ENCODE assay signal across 8 cellular contexts in the genomic region with DNA sequence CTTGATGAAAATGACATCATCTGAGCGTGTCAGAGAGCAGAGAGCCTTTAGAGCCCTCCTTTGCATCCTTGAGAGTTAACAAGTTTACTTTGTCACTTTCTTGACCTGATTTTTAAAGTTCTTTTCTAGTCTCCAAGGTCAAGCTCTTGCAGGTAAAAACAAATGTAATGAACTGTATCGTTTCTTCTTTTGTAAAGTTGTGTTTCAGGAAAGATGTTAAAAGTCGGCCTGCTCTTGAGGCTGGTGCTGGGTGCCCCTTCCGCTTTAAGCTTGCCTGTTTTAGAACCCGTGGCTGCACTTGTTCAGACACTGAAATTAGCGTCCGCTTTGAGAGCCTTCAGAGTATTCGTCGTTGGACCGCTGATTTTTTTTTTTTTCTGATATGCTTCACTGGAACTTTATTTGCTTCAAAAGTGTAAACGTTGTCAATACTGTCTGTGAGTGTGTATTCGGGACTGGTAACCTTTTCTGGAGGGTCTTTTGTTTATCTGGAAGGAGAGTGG. TPM values are rescaled to one million over a fixed set of nuclear protein-coding genes. Genes with fewer than 3 reads are reported as not detected.
A peak's percentile ranks its signal among the peaks of the same experiment; 100 is the strongest.
DNase-seq lines count a peak whose midpoint lies in the region; ATAC-seq and TF ChIP-seq lines count a peak whose summit lies in the region.

No MANE protein-coding gene starts in this region.

- H4K91ac ChIP-seq in H9 (ENCODE audit: insufficient read length, low read depth, low read length) = no peak overlapping the region

- peaks cover 15% of the 10 kb centered on the region for H3K23me2 ChIP-seq in H9 (ENCODE audit: insufficient read length, low read depth, low read length, poor library complexity, severe bottlenecking)

- H3K14ac ChIP-seq in H9 (ENCODE audit: insufficient read depth, low read length) = no peak overlapping the region; the same call in 1 of the 2 replicates

- H3K4ac ChIP-seq in H9 (ENCODE audit: low read depth, low read length) = no peak overlapping the region

- no peak for TF ChIP-seq EP300 in gastroesophageal sphincter (IDR thresholded peaks at IDR 0.05)

- H3K36me3 Mint-ChIP-seq in H9 (ENCODE audit: insufficient read depth in 1 of 3, low read depth in 3 of 3) = no peaks in the 10 kb centered on the region; a peak in 1 of 7 replicates

- H3K36me3 ChIP-seq in WERI-Rb-1 (no peaks in the 10 kb centered on the region; the same call in 1 of the 2 replicates), gastroesophageal sphincter (no peaks in the 10 kb centered on the region), parathyroid adenoma (ENCODE audit: control insufficient read depth, insufficient read depth, low read length) (no peaks in the 10 kb centered on the region)

- H2BK5ac ChIP-seq in H9 (ENCODE audit: insufficient read length, low read length) = no peak overlapping the region

- H3K27me3 ChIP-seq in H9 (ENCODE audit: insufficient read depth, low read length) (no peaks in the 10 kb centered on the region), WERI-Rb-1 (ENCODE audit: insufficient read depth, low read depth, severe bottlenecking) (no peaks in the 10 kb centered on the region), gastroesophageal sphincter (no peaks in the 10 kb centered on the region), parathyroid adenoma (ENCODE audit: control insufficient read depth, insufficient read depth, low read length) (no peaks in the 10 kb centered on the region)

- H3K4me2 ChIP-seq in H9 (ENCODE audit: insufficient read depth, insufficient read length, low read length) = peak overlapping the region; percentile 58
- peak overlapping the region; percentile 99 for H3K4me2 ChIP-seq in parathyroid adenoma (ENCODE audit: low read length)

- H3K4me1 ChIP-seq in H9 (ENCODE audit: insufficient read depth, low read length) (peaks cover 4% of the 10 kb centered on the region; the same call in 1 of the 2 replicates), gastroesophageal sphincter (peaks cover 0 to 55% (median 12%) of the 10 kb centered on the region in 3 donors), parathyroid adenoma (peaks cover 7% of the 10 kb centered on the region)

- no peak overlapping the region for H2BK120ac ChIP-seq in H9 (ENCODE audit: low read depth, low read length, poor library complexity, severe bottlenecking)

- H3K23ac ChIP-seq in H9 (ENCODE audit: insufficient read length, low read depth, low read length) = no peak overlapping the region

- H4K5ac ChIP-seq in H9 (ENCODE audit: insufficient read length, low read depth, low read length) = no peak overlapping the region

- H3K27me3 Mint-ChIP-seq in H9 (ENCODE audit: low read depth) = peaks cover 4% of the 10 kb centered on the region

- no peak overlapping the region for H3T11ph ChIP-seq in H9 (ENCODE audit: low read length)

- ATAC-seq in gastroesophageal sphincter = no peak
- no peak for ATAC-seq in GM19324 (IDR thresholded peaks at IDR 0.05; ENCODE audit: low FRiP score, unreplicated experiment)
- ATAC-seq in GM21360 (IDR thresholded peaks at IDR 0.05; ENCODE audit: unreplicated experiment) = no peak

- H3K18ac ChIP-seq in H9 (ENCODE audit: insufficient read length, low read depth, low read length) = no peak overlapping the region

- H4K20me1 ChIP-seq in H9 (ENCODE audit: control insufficient read depth, insufficient read depth, insufficient read length) = no peaks in the 10 kb centered on the region

- H3K4me3 Mint-ChIP-seq in H9 = peak overlapping the region; percentile 71 to 83

- no peak overlapping the region for H2AK5ac ChIP-seq in H9 (ENCODE audit: insufficient read length, low read length)

- H3K27ac ChIP-seq in C4-2B (peak overlapping the region; percentile 93), H9 (ENCODE audit: insufficient read length, low read depth, low read length) (no peak overlapping the region), WERI-Rb-1 (peak overlapping the region; percentile 84), gastroesophageal sphincter (peak overlapping the region; percentile 77 to 98 (median 89)), parathyroid adenoma (peak overlapping the region; percentile 34)

- TF ChIP-seq CTCF in C4-2B (conservative IDR thresholded peaks at IDR 0.05) (no peak), H9 (conservative IDR thresholded peaks at IDR 0.05) (no peak), WERI-Rb-1 (IDR thresholded peaks at IDR 0.05; ENCODE audit: low read depth, low read length) (no peak), gastroesophageal sphincter (IDR thresholded peaks at IDR 0.05) (no peak), parathyroid adenoma (IDR thresholded peaks at IDR 0.05) (no peak)

- H3K4me1 Mint-ChIP-seq in H9 = peaks cover 19 to 22% of the 10 kb centered on the region in 2 experiments

- no peak overlapping the region for H2BK15ac ChIP-seq in H9 (ENCODE audit: low read depth, low read length)

- no peak overlapping the region for H2BK12ac ChIP-seq in H9 (ENCODE audit: insufficient read length, low read depth, low read length)

- no peak for TF ChIP-seq POLR2A in gastroesophageal sphincter (IDR thresholded peaks at IDR 0.05)

- DNase-seq in H9 (no peak), WERI-Rb-1 (no peak), iPS-NIHi11 (ENCODE audit: low spot score) (no peak)

- no CpG with 5 or more reads among the region's 12 CpGs for WGBS in H9 (ENCODE audit: extremely low coverage, insufficient read length, low lambda C conversion rate)
- WGBS in gastroesophageal sphincter (ENCODE audit: low coverage in 1 of 2), 2 donors = 1 to 2% methylated on average over 9 to 12 of the region's 12 CpGs

- peaks cover 3% of the 10 kb centered on the region; the same call in 1 of the 2 replicates for H3K79me2 ChIP-seq in H9 (ENCODE audit: insufficient read depth, low read length)
- H3K79me2 ChIP-seq in parathyroid adenoma = peaks cover 20% of the 10 kb centered on the region

- no peaks in the 10 kb centered on the region for H3K9me3 ChIP-seq in H9 (ENCODE audit: control insufficient read depth, low read depth, low read length)
- no peaks in the 10 kb centered on the region for H3K9me3 ChIP-seq in WERI-Rb-1 (ENCODE audit: severe bottlenecking)
- no peaks in the 10 kb centered on the region for H3K9me3 ChIP-seq in gastroesophageal sphincter
- no peaks in the 10 kb centered on the region for H3K9me3 ChIP-seq in parathyroid adenoma (ENCODE audit: control insufficient read depth, low read length)

- no peak overlapping the region for H3K27ac Mint-ChIP-seq in H9

- H3K79me1 ChIP-seq in H9 (ENCODE audit: insufficient read depth, low read depth, low read length, poor library complexity, severe bottlenecking) = peaks cover 9% of the 10 kb centered on the region

- no peak overlapping the region for H3K9ac ChIP-seq in H9 (ENCODE audit: extremely low read depth, insufficient read length, low read length)
- H3K9ac ChIP-seq in parathyroid adenoma = peak overlapping the region; percentile 34

- H4K8ac ChIP-seq in H9 (replicated peaks; ENCODE audit: insufficient read length, low read depth, low read length) = no peak overlapping the region

- no peaks in the 10 kb centered on the region; a peak in 1 of 5 replicates for H3K9me3 Mint-ChIP-seq in H9

- H2AFZ ChIP-seq in H9 (ENCODE audit: low read length) = no peak overlapping the region
- H2AFZ ChIP-seq in parathyroid adenoma = peak overlapping the region; percentile 70

- no peak overlapping the region for H3K56ac ChIP-seq in H9 (ENCODE audit: insufficient read length, low read depth, low read length)

- H3K4me3 ChIP-seq in WERI-Rb-1 (ENCODE audit: low read depth, low read length) (peak overlapping the region; percentile 92), gastroesophageal sphincter (peak overlapping the region; percentile 90 to 98), parathyroid adenoma (ENCODE audit: low read depth, low read length) (peak overlapping the region; percentile 84)

- H2BK20ac ChIP-seq in H9 (ENCODE audit: low read depth, low read length, poor library complexity, severe bottlenecking) = no peak overlapping the region

RNA-seq across cellular contexts. Expression of gene ULK4, which starts 52.6 kb away (rescaled TPM):
- total RNA-seq in H9 (2021) (12.1 and 12.9 TPM in 2 replicates), gastroesophageal sphincter (10 to 100 TPM in 2 of 4 donors, 1 to 10 TPM in 2; 3.8 to 15.4 (median 8.8) TPM)
